Comparison of ENCODE assay signal across 21 cellular contexts in genomic region chr11:32331098-32331497, GRCh38.
DNase-seq lines count a peak whose midpoint lies in the region; ATAC-seq and TF ChIP-seq lines count a peak whose summit lies in the region.
"Had no signal": no experiment of that assay in that cellular context is flagged by ENCODE, and none has a peak within 500 bp of the region (broad histone marks: within the 10 kb centered on the region; RNA-seq: fewer than 3 reads in every experiment).

No MANE protein-coding gene starts in this region.

- TF ChIP-seq CTCF in AG10803 (conservative IDR thresholded peaks at IDR 0.05; ENCODE audit: low read length) (no peak), astrocyte of the cerebellum (IDR thresholded peaks at IDR 0.05; ENCODE audit: low read depth, low read length, missing control alignments) (no peak), ovary (IDR thresholded peaks at IDR 0.05) (no peak)
- no peak for TF ChIP-seq CTCF in CD4-positive, alpha-beta T cell (IDR thresholded peaks at IDR 0.05)

- no peaks in the 10 kb centered on the region for H3K9me3 ChIP-seq in ovary
- no peaks in the 10 kb centered on the region for H3K9me3 ChIP-seq in CD4-positive, alpha-beta T cell (ENCODE audit: control insufficient read depth, low read length)
- H3K9me3 ChIP-seq: BE2C had no signal

- H3K4me3 Mint-ChIP-seq in CD4-positive, alpha-beta T cell, result no peak overlapping the region

- no peak for TF ChIP-seq EP300 in ovary (IDR thresholded peaks at IDR 0.05)

- no peaks in the 10 kb centered on the region for H3K36me3 Mint-ChIP-seq in CD4-positive, alpha-beta T cell (ENCODE audit: low read depth)
- H3K36me3 Mint-ChIP-seq: CD4-positive, alpha-beta memory T cell had no signal

- H3K36me3 ChIP-seq in ovary, result no peaks in the 10 kb centered on the region
- H3K36me3 ChIP-seq: BE2C had no signal

- no peak overlapping the region for H3K27ac ChIP-seq in ovary
- H3K27ac ChIP-seq in CD4-positive, alpha-beta T cell (ENCODE audit: low read depth, low read length), result no peak overlapping the region
- H3K27ac ChIP-seq: 22Rv1, HL-60 had no signal

- peaks cover 13% of the 10 kb centered on the region for H3K4me1 Mint-ChIP-seq in CD4-positive, alpha-beta T cell (ENCODE audit: low read depth)

- H3K4me3 ChIP-seq in AG10803 (ENCODE audit: low read length) (no peak overlapping the region), astrocyte of the cerebellum (ENCODE audit: low read depth, low read length) (no peak overlapping the region), ovary (no peak overlapping the region)

- no peak overlapping the region for H3K27ac Mint-ChIP-seq in CD4-positive, alpha-beta T cell
- H3K27ac Mint-ChIP-seq: CD4-positive, alpha-beta memory T cell had no signal

- H3K27me3 ChIP-seq in ovary, result no peaks in the 10 kb centered on the region
- H3K27me3 ChIP-seq in CD4-positive, alpha-beta T cell (ENCODE audit: control insufficient read depth, insufficient read depth, low read length), result peaks cover 22% of the 10 kb centered on the region
- H3K27me3 ChIP-seq: BE2C had no signal

- 21 to 36% (median 28%) methylated on average over 10 of the region's 10 CpGs for WGBS in ovary, 3 donors

- in situ Hi-C loops in astrocyte of the cerebellum (cut with HindIII; ENCODE audit: low sequenced_read_pairs), result no loop called here

- no peak for ATAC-seq in CD4-positive, alpha-beta T cell (ENCODE audit: poor library complexity)
- ATAC-seq: PC-3 had no signal

- intact Hi-C loops in ovary (cut with DNase I), result loop anchor here in 1 of 4 donors (10.0 kb wide), 1 partner anchor 104 kb away; the partner anchor contains the start of gene WT1
- intact Hi-C loops in CD4-positive, alpha-beta T cell (cut with DNase I, micrococcal nuclease), result no loop called here

- CTCF ChIA-PET in CD4-positive, alpha-beta T cell (lab: Charles Lee), result no interaction called here

- no peaks in the 10 kb centered on the region for H3K4me1 ChIP-seq in ovary (ENCODE audit: insufficient read depth)
- H3K4me1 ChIP-seq: BE2C had no signal

- no peak for TF ChIP-seq POLR2A in ovary (IDR thresholded peaks at IDR 0.05)

- POLR2A ChIA-PET in CD4-positive, alpha-beta T cell (lab: Charles Lee), result no interaction called here

- H3K27me3 Mint-ChIP-seq in CD4-positive, alpha-beta T cell, result peaks cover 54% of the 10 kb centered on the region

- peak; percentile 20 for DNase-seq in AG10803 (ENCODE audit: low read depth)
- DNase-seq in astrocyte of the cerebellum (ENCODE audit: low read depth), result peak; percentile 55
- peak; percentile 35 for DNase-seq in left kidney (ENCODE audit: low read depth, low spot score)
- DNase-seq in ovary, result peak in 3 of 5 donors; percentile 27 to 71 (median 43)
- no peak for DNase-seq in NK-92 treated with Interleukin-12 subunit alpha and Interleukin-12 subunit beta, amount 100 ng/mL, for 24 hours (lab: John Stamatoyannopoulos, UW)
- no peak for DNase-seq in CD4-positive, alpha-beta T cell
- no peak for DNase-seq in NCI-H446 (lab: John Stamatoyannopoulos, UW)
- no peak for DNase-seq in activated CD4-positive, alpha-beta T cell treated with anti-CD3 and anti-CD28 coated beads for 1 hour
- DNase-seq: BE2C; Calu3; CD4-positive, alpha-beta memory T cell; H7; MV-4-11; NCI-H1417; NCI-H1930; NCI-H2171; NCI-H446 treated with DMSO at 0.1 percent for 48 hours; NCI-H748 treated with DMSO at 0.1 percent for 48 hours; PC-3 had no signal

- no peaks in the 10 kb centered on the region for H3K9me3 Mint-ChIP-seq in CD4-positive, alpha-beta T cell
- H3K9me3 Mint-ChIP-seq: CD4-positive, alpha-beta memory T cell had no signal

Comparison
In these comparisons a context has a peak if more than half of its experiments do, and no peak if none do; other contexts are left out.
1. DNase-seq: peak in AG10803 (single experiment), astrocyte of the cerebellum (single experiment), left kidney (single experiment) and ovary (3 of 5); none in NK-92 treated with Interleukin-12 subunit alpha and Interleukin-12 subunit beta, amount 100 ng/mL, for 24 hours (single experiment), CD4-positive, alpha-beta T cell (0 of 10), NCI-H446 (0 of 2) and activated CD4-positive, alpha-beta T cell treated with anti-CD3 and anti-CD28 coated beads for 1 hour (single experiment).